In genomic region chr21:38312822-38313221, GRCh38 we compare ENCODE assay signal across 15 cellular contexts. TPM values are rescaled to one million over a fixed set of nuclear protein-coding genes. Genes with fewer than 3 reads are reported as not detected.
"Had no signal": no experiment of that assay in that cellular context is flagged by ENCODE, and none has a peak within 500 bp of the region (broad histone marks: within the 10 kb centered on the region; RNA-seq: fewer than 3 reads in every experiment).

No MANE protein-coding gene starts in this region.

- H3K9me3 ChIP-seq: adrenal gland, psoas muscle, stomach, testis had no signal

- H3K27ac ChIP-seq: adrenal gland, cardiac muscle cell, psoas muscle, stomach, testis had no signal

- DNase-seq: activated B cell treated with CpG ODN at 0.5 μM for 24 hours; activated CD4-positive, alpha-beta T cell treated with anti-CD3 and anti-CD28 coated beads for 48 hours; activated CD8-positive, alpha-beta T cell treated with anti-CD3 and anti-CD28 coated beads for 36 hours; activated effector memory CD4-positive, alpha-beta T cell treated with Interleukin-2 at 50 U/mL for 16 hours; activated naive CD4-positive, alpha-beta T cell treated with anti-CD3 and anti-CD28 coated beads, Interleukin-2, amount 50 U/mL, for 16 hours; activated T-cell treated with anti-CD3 and anti-CD28 coated beads, Interleukin-2, amount 50 U/mL, for 4 hours; left ventricle myocardium superior; psoas muscle; stomach; testis had no signal

- ATAC-seq: activated CD8-positive, alpha-beta T cell treated with anti-CD3 and anti-CD28 coated beads for 36 hours; activated T-cell treated with anti-CD3 and anti-CD28 coated beads, Interleukin-2, amount 50 U/mL, for 4 hours; left ventricle myocardium superior; psoas muscle; sciatic nerve had no signal

- H3K9me3 Mint-ChIP-seq: activated B cell treated with CpG ODN at 0.5 μM for 24 hours; activated CD8-positive, alpha-beta T cell treated with anti-CD3 and anti-CD28 coated beads for 36 hours; activated T-cell treated with anti-CD3 and anti-CD28 coated beads, Interleukin-2, amount 50 U/mL, for 4 hours; mesothelial cell of epicardium had no signal

- H3K27ac Mint-ChIP-seq: activated B cell treated with CpG ODN at 0.5 μM for 24 hours; activated CD8-positive, alpha-beta T cell treated with anti-CD3 and anti-CD28 coated beads for 36 hours; mesothelial cell of epicardium had no signal

- H3K4me1 Mint-ChIP-seq: activated B cell treated with CpG ODN at 0.5 μM for 24 hours had no signal

- H3K27me3 Mint-ChIP-seq: activated B cell treated with CpG ODN at 0.5 μM for 24 hours; activated CD8-positive, alpha-beta T cell treated with anti-CD3 and anti-CD28 coated beads for 36 hours had no signal

- H3K36me3 ChIP-seq: adrenal gland, cardiac muscle cell, stomach had no signal

- H3K4me3 ChIP-seq: adrenal gland, cardiac muscle cell, psoas muscle, stomach, testis had no signal

- H3K4me1 ChIP-seq: psoas muscle, stomach had no signal

- H3K27me3 ChIP-seq: adrenal gland, cardiac muscle cell, stomach, testis had no signal

- H3K36me3 Mint-ChIP-seq: mesothelial cell of epicardium had no signal

- H3K4me3 Mint-ChIP-seq: activated B cell treated with CpG ODN at 0.5 μM for 24 hours; activated CD8-positive, alpha-beta T cell treated with anti-CD3 and anti-CD28 coated beads for 36 hours; activated T-cell treated with anti-CD3 and anti-CD28 coated beads, Interleukin-2, amount 50 U/mL, for 4 hours; mesothelial cell of epicardium; neural crest cell had no signal

RNA-seq across cellular contexts. Expression of gene KCNJ15, which starts 56.0 kb away (rescaled TPM):
- total RNA-seq: activated B cell treated with CpG ODN at 0.5 μM for 24 hours, cardiac muscle cell had no signal
